In the genomic region with DNA sequence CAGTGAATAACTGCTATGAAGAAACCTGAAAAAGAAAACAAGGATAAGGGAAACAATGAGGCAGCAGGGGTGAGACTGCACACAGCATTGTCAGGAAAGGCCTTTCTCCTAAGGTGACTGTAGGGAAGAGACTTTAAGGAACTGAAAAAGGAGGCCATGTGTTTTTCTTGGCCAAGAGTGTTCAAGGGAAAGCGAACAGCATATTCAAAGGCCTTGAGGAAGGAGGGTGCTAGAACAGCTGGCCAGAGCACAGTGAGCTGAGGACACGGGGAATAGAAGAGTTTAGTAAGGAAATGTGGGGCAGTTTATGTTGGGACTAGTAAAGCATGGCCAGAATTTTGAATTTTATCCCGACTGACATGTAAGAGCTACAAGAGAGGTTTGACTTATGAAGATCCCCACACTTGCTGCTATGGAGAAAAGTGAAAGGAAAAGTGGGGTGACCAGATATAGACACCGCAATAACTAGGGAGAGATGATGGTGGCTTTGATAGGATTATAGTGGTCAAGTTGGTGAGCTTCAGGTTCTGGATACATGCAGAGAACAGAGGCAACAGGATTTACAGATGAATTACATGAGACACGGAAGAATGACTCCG, we compare ENCODE assay signal across 9 cellular contexts. TPM values are rescaled to one million over a fixed set of nuclear protein-coding genes. Genes with fewer than 3 reads are reported as not detected.
DNase-seq lines count a peak whose midpoint lies in the region; TF ChIP-seq lines count a peak whose summit lies in the region.
"Had no signal": no experiment of that assay in that cellular context is flagged by ENCODE, and none has a peak within 500 bp of the region (broad histone marks: within the 10 kb centered on the region; RNA-seq: fewer than 3 reads in every experiment).

No MANE protein-coding gene starts in this region.

- H3K4me1 ChIP-seq in duodenal mucosa (ENCODE audit: control insufficient read depth in 1 of 2, insufficient read depth in 2 of 2, low read length in 2 of 2): peaks cover 0 to 16% of the 10 kb centered on the region in 2 donors

- no peaks in the 10 kb centered on the region for H3K36me3 ChIP-seq in duodenal mucosa (ENCODE audit: control insufficient read depth in 1 of 2, insufficient read depth in 2 of 2, low read length in 2 of 2)

- H3K27ac ChIP-seq in duodenal mucosa (ENCODE audit: low read depth, low read length): no peak overlapping the region

- H3K9ac ChIP-seq in duodenal mucosa (ENCODE audit: low read depth in 1 of 2, low read length in 2 of 2): peak overlapping the region; percentile 88 to 94

- H3K9me3 ChIP-seq in duodenal mucosa (ENCODE audit: control insufficient read depth in 1 of 2, low read length in 2 of 2): no peaks in the 10 kb centered on the region

- no peak for TF ChIP-seq CTCF in GM12875 (IDR thresholded peaks at IDR 0.05; ENCODE audit: borderline replicate concordance, insufficient read depth, low read depth, low read length)

- peak overlapping the region; percentile 92 for H3K4me3 ChIP-seq in GM12875 (ENCODE audit: low read depth, low read length)
- peak overlapping the region; percentile 97 to 98 for H3K4me3 ChIP-seq in duodenal mucosa (ENCODE audit: low read depth in 1 of 2, low read length in 2 of 2)

- no peaks in the 10 kb centered on the region for H3K27me3 ChIP-seq in duodenal mucosa (ENCODE audit: control insufficient read depth in 1 of 2, insufficient read depth in 2 of 2, low read length in 2 of 2)

- peak; percentile 42 for DNase-seq in NOMO-1 treated with DMSO at 0.1 percent for 48 hours (lab: John Stamatoyannopoulos, UW; ENCODE audit: unreplicated experiment)
- DNase-seq in pulmonary artery endothelial cell (ENCODE audit: low read depth, low spot score): peak; percentile 41
- DNase-seq in T1000 (lab: John Stamatoyannopoulos, UW): no peak
- DNase-seq in 8988T: no peak
- no peak for DNase-seq in NCI-H1436 (lab: John Stamatoyannopoulos, UW)
- no peak for DNase-seq in retina
- DNase-seq: T-helper 9 cell had no signal

RNA-seq across cellular contexts. Expression of gene RWDD2B, which starts 1.4 kb away (rescaled TPM):
- total RNA-seq in pulmonary artery endothelial cell: 20.6 and 27.8 TPM in 2 replicates

RNA-seq across cellular contexts. Expression of gene USP16, which starts 6.7 kb away (rescaled TPM):
- 28.2 and 38.6 TPM in 2 replicates for total RNA-seq in pulmonary artery endothelial cell

RNA-seq across cellular contexts. Expression of gene LTN1, which starts 25.1 kb away (rescaled TPM):
- total RNA-seq in pulmonary artery endothelial cell: 26.0 and 29.5 TPM in 2 replicates

RNA-seq across cellular contexts. Expression of gene CCT8, which starts 55.7 kb away (rescaled TPM):
- total RNA-seq in pulmonary artery endothelial cell: 316 and 404 TPM in 2 replicates

Comparison
In these comparisons a context has a peak if more than half of its experiments do, and no peak if none do; other contexts are left out.
1. DNase-seq: peak in NOMO-1 treated with DMSO at 0.1 percent for 48 hours (single experiment) and pulmonary artery endothelial cell (single experiment); none in T1000 (single experiment), 8988T (single experiment), NCI-H1436 (single experiment) and retina (single experiment).